In genomic region chr11:125950696-125951645, GRCh38 we compare ENCODE assay signal across 12 cellular contexts. TPM values are rescaled to one million over a fixed set of nuclear protein-coding genes. Genes with fewer than 3 reads are reported as not detected.
DNase-seq lines count a peak whose midpoint lies in the region; ATAC-seq, FAIRE-seq and TF ChIP-seq lines count a peak whose summit lies in the region.
"Had no signal": no experiment of that assay in that cellular context is flagged by ENCODE, and none has a peak within 500 bp of the region (broad histone marks: within the 10 kb centered on the region; RNA-seq: fewer than 3 reads in every experiment).

No MANE protein-coding gene starts in this region.

- peaks cover 0 to 7% (median 0%) of the 10 kb centered on the region in 3 experiments; a peak in 2 of 7 replicates for H3K36me3 Mint-ChIP-seq in H9 (ENCODE audit: insufficient read depth in 1 of 3, low read depth in 3 of 3)

- no TSS peak for BruUV-seq in HepG2 (replicated peaks; lab: Mats Ljungman, UMichigan)

- TF ChIP-seq CTCF in H9 (conservative IDR thresholded peaks at IDR 0.05) (no peak), choroid plexus epithelial cell (conservative IDR thresholded peaks at IDR 0.05; ENCODE audit: low read depth, low read length) (no peak), HepG2 (CRISPR knock-in tag; IDR thresholded peaks at IDR 0.05) (no peak), spleen (IDR thresholded peaks at IDR 0.05 in 8 of 11, conservative IDR thresholded peaks at IDR 0.05 in 3 of 11) (no peak)

- POLR2A ChIA-PET in HepG2 (lab: Yijun Ruan, JAX) = no interaction called here

- CTCF ChIA-PET in HepG2 (lab: Yijun Ruan, JAX; ENCODE audit: low intra/inter-chr PET ratio, low total read pairs) = no interaction called here

- no peak overlapping the region for H3K56ac ChIP-seq in H9 (ENCODE audit: insufficient read length, low read depth, low read length)

- H3K4me1 Mint-ChIP-seq in H9 = peaks cover 8 to 13% of the 10 kb centered on the region in 2 experiments

- H3K79me1 ChIP-seq in H9 (ENCODE audit: insufficient read depth, low read depth, low read length, poor library complexity, severe bottlenecking) = no peaks in the 10 kb centered on the region

- no peak overlapping the region for H3K4me2 ChIP-seq in H9 (ENCODE audit: insufficient read depth, insufficient read length, low read length)
- H3K4me2 ChIP-seq in HepG2 (ENCODE audit: low read depth, low read length) = no peak overlapping the region

- H3K4me3 ChIP-seq in choroid plexus epithelial cell (ENCODE audit: low read depth, low read length) (no peak overlapping the region), HepG2 (replicated peaks in 1 of 3; ENCODE audit: insufficient read depth in 1 of 3, low read depth in 2 of 3, low read length in 3 of 3) (no peak overlapping the region), spleen (peak overlapping the region in 1 of 8 donors; percentile 42)

- H4K8ac ChIP-seq in H9 (replicated peaks; ENCODE audit: insufficient read length, low read depth, low read length) = no peak overlapping the region

- FAIRE-seq in HepG2 (lab: Jason Lieb, UNC) = no peak

- H3K27me3 Mint-ChIP-seq in H9 (ENCODE audit: low read depth) = no peaks in the 10 kb centered on the region; the same call in 1 of the 2 replicates

- H3K27ac Mint-ChIP-seq in H9 = peak overlapping the region; percentile 44 to 76 (median 76); a peak in 5 of 7 replicates

- ATAC-seq in HepG2 (peak; percentile 17), HG03565 (IDR thresholded peaks at IDR 0.05; ENCODE audit: unreplicated experiment) (no peak)
- ATAC-seq: HCT116 had no signal

- no peaks in the 10 kb centered on the region for H3K79me2 ChIP-seq in H9 (ENCODE audit: insufficient read depth, low read length)
- H3K79me2 ChIP-seq in HepG2 (ENCODE audit: insufficient read depth, low read length) = no peaks in the 10 kb centered on the region

- no peak overlapping the region for H2BK12ac ChIP-seq in H9 (ENCODE audit: insufficient read length, low read depth, low read length)

- no peak overlapping the region for H2BK5ac ChIP-seq in H9 (ENCODE audit: insufficient read length, low read length)

- H3K4me1 ChIP-seq in H9 (ENCODE audit: insufficient read depth, low read length) (no peaks in the 10 kb centered on the region), HepG2 (ENCODE audit: insufficient read depth, low read length) (peaks cover 28% of the 10 kb centered on the region), spleen (peaks cover 0 to 4% (median 0%) of the 10 kb centered on the region in 6 donors)

- H3K18ac ChIP-seq in H9 (ENCODE audit: insufficient read length, low read depth, low read length) = no peak overlapping the region

- H3K14ac ChIP-seq in H9 (ENCODE audit: insufficient read depth, low read length) = no peak overlapping the region; the same call in 1 of the 2 replicates

- no peak overlapping the region for H2BK15ac ChIP-seq in H9 (ENCODE audit: low read depth, low read length)

- H4K20me1 ChIP-seq in H9 (ENCODE audit: control insufficient read depth, insufficient read depth, insufficient read length) (no peaks in the 10 kb centered on the region), HepG2 (ENCODE audit: insufficient read depth, low read length) (no peaks in the 10 kb centered on the region)

- H3K9ac ChIP-seq in H9 (ENCODE audit: extremely low read depth, insufficient read length, low read length) (no peak overlapping the region), HepG2 (ENCODE audit: insufficient read depth, low read depth, low read length) (no peak overlapping the region)

- no peak for TF ChIP-seq POLR2A in HepG2 (IDR thresholded peaks at IDR 0.05; ENCODE audit: insufficient read depth in 1 of 2, low read depth in 2 of 2, low read length in 2 of 2)
- no peak for TF ChIP-seq POLR2A in spleen (IDR thresholded peaks at IDR 0.05)

- no peak overlapping the region for H3T11ph ChIP-seq in H9 (ENCODE audit: low read length)

- intact Hi-C loops in HepG2 (cut with micrococcal nuclease; ENCODE audit: unreplicated experiment) = no loop called here
- intact Hi-C loops in spleen (cut with DNase I; ENCODE audit: low total_unique reads) = no loop called here

- no peaks in the 10 kb centered on the region for H3K9me3 Mint-ChIP-seq in H9

- H3K4ac ChIP-seq in H9 (ENCODE audit: low read depth, low read length) = no peak overlapping the region

- DNase-seq in H9 (no peak), choroid plexus epithelial cell (ENCODE audit: low read depth) (peak; percentile 9), HepG2 (ENCODE audit: low spot score) (no peak), spleen (peak; percentile 64), NCI-H2227 (lab: John Stamatoyannopoulos, UW; ENCODE audit: unreplicated experiment) (no peak), NCI-H774 (lab: John Stamatoyannopoulos, UW) (no peak)
- no peak for DNase-seq in activated CD4-positive, alpha-beta T cell treated with anti-CD3 and anti-CD28 coated beads, Interleukin-2, amount 50 U/mL, for 1 hour
- DNase-seq: KBM-7, NCI-H2029 had no signal

- H3K4me3 Mint-ChIP-seq in H9 = peak overlapping the region in 1 of 2 experiments; percentile 4; a peak in 1 of 5 replicates

- no peak overlapping the region for H2BK20ac ChIP-seq in H9 (ENCODE audit: low read depth, low read length, poor library complexity, severe bottlenecking)

- H2AFZ ChIP-seq in H9 (ENCODE audit: low read length) (no peak overlapping the region), HepG2 (ENCODE audit: low read length) (no peak overlapping the region)

- TF ChIP-seq RAD21 in HepG2 (CRISPR knock-in tag; IDR thresholded peaks at IDR 0.05) = no peak

- in situ Hi-C loops in HepG2 (cut with HindIII; ENCODE audit: extremely low pct_ligation_motif_present, low pct_unique_long_range_greater_than_20kb) = no loop called here

- H3K27ac ChIP-seq in H9 (ENCODE audit: insufficient read length, low read depth, low read length) (no peak overlapping the region), HepG2 (ENCODE audit: extremely low read length, insufficient read depth, low read length) (no peak overlapping the region), spleen (peak overlapping the region in 4 of 8 donors; percentile 18 to 63 (median 47))

- H3K27me3 ChIP-seq in H9 (ENCODE audit: insufficient read depth, low read length) = no peaks in the 10 kb centered on the region
- no peaks in the 10 kb centered on the region; a peak in 1 of 5 replicates for H3K27me3 ChIP-seq in HepG2 (ENCODE audit: control insufficient read depth in 1 of 2, insufficient read depth in 2 of 2, low read length in 2 of 2)
- peaks cover 0 to 27% (median 0%) of the 10 kb centered on the region in 7 donors for H3K27me3 ChIP-seq in spleen (replicated peaks in 1 of 7)

- TF ChIP-seq EP300 in HepG2 (IDR thresholded peaks at IDR 0.05; ENCODE audit: low read depth in 2 of 2, low read length in 2 of 2) (no peak), HepG2 (CRISPR knock-in tag; IDR thresholded peaks at IDR 0.05; ENCODE audit: borderline replicate concordance) (no peak)

- H3K9me3 ChIP-seq in H9 (ENCODE audit: control insufficient read depth, low read depth, low read length) (no peaks in the 10 kb centered on the region), HepG2 (ENCODE audit: low read length) (no peaks in the 10 kb centered on the region), spleen (no peaks in the 10 kb centered on the region)

- no peak overlapping the region for H4K5ac ChIP-seq in H9 (ENCODE audit: insufficient read length, low read depth, low read length)

- H3K23me2 ChIP-seq in H9 (ENCODE audit: insufficient read length, low read depth, low read length, poor library complexity, severe bottlenecking) = no peaks in the 10 kb centered on the region

- no peak overlapping the region for H2AK5ac ChIP-seq in H9 (ENCODE audit: insufficient read length, low read length)

- H3K36me3 ChIP-seq in HepG2 (replicated peaks in 1 of 2; ENCODE audit: control insufficient read depth in 1 of 2, insufficient read depth in 2 of 2, low read length in 2 of 2) = 0 out of 5 replicates have a peak, but pooled peaks cover 0 to under 1% of the 10 kb centered on the region in 2 experiments
- no peaks in the 10 kb centered on the region for H3K36me3 ChIP-seq in spleen

- no CpG with 5 or more reads among the region's 15 CpGs for WGBS in H9 (ENCODE audit: extremely low coverage, insufficient read length, low lambda C conversion rate)
- WGBS in HepG2 (ENCODE audit: low lambda C conversion rate) = 88% methylated on average over 7 of the region's 15 CpGs
- 74 to 86% (median 78%) methylated on average over 9 to 15 of the region's 15 CpGs for WGBS in spleen, 5 donors

- no peak overlapping the region for H2BK120ac ChIP-seq in H9 (ENCODE audit: low read depth, low read length, poor library complexity, severe bottlenecking)

- no peak overlapping the region for H3K23ac ChIP-seq in H9 (ENCODE audit: insufficient read length, low read depth, low read length)

- no peak overlapping the region for H4K91ac ChIP-seq in H9 (ENCODE audit: insufficient read length, low read depth, low read length)

RNA-seq across cellular contexts. Expression of gene VSIG10L2, which starts 5.1 kb away (rescaled TPM):
- total RNA-seq in H9 (2021) = not detected in 2 replicates
- total RNA-seq in HepG2 (2016; rRNA removed; fragmentation: Illumina TruSeq; extraction: Trizol) = not detected in 2 replicates
- not detected in 2 replicates for total RNA-seq in HepG2 (2016; cell fraction: cytosol; rRNA removed; fragmentation: Illumina TruSeq; extraction: Trizol; ENCODE audit: low read depth)
- total RNA-seq in HepG2 (2016; cell fraction: insoluble cytoplasmic fraction; rRNA removed; fragmentation: Illumina TruSeq; extraction: Trizol) = 0.04 TPM in 1 of 2 replicates, not detected in the other
- total RNA-seq in HepG2 (2016; cell fraction: membrane; rRNA removed; fragmentation: Illumina TruSeq; extraction: Trizol) = not detected in 2 replicates
- not detected in 2 replicates for total RNA-seq in HepG2 (2016; cell fraction: nucleus; rRNA removed; fragmentation: Illumina TruSeq; extraction: Trizol)
- polyA plus RNA-seq in HepG2 (2011; rRNA removed) = 0.13 and 0.21 TPM in 2 replicates
- 0.04 and 0.05 TPM in 2 replicates for polyA plus RNA-seq in HepG2 (2011; cell fraction: cytosol; rRNA removed)
- polyA plus RNA-seq in HepG2 (2011; cell fraction: nucleus; rRNA removed) = 0.16 and 0.27 TPM in 2 replicates
- 0.07 TPM in 1 of 2 replicates, not detected in the other for polyA plus RNA-seq in HepG2 (2012)
- polyA plus RNA-seq in HepG2 (2016; cell fraction: cytosol; fragmentation: Illumina TruSeq; extraction: Trizol; ENCODE audit: low read depth) = not detected in 2 replicates
- not detected in 2 replicates for polyA plus RNA-seq in HepG2 (2016; cell fraction: insoluble cytoplasmic fraction; fragmentation: Illumina TruSeq; extraction: Trizol; ENCODE audit: low read depth)
- polyA plus RNA-seq in HepG2 (2016; cell fraction: membrane; fragmentation: Illumina TruSeq; extraction: Trizol; ENCODE audit: low read depth) = not detected in 2 replicates
- polyA plus RNA-seq in HepG2 (2016; cell fraction: nucleus; fragmentation: Illumina TruSeq; extraction: Trizol; ENCODE audit: insufficient read depth, low read depth) = not detected in 2 replicates
- 0.04 TPM in 1 of 2 replicates, not detected in the other for polyA minus RNA-seq in HepG2 (2011; rRNA and poly(A)+ RNA removed; ENCODE audit: low replicate concordance)
- not detected in 2 replicates for polyA minus RNA-seq in HepG2 (2011; cell fraction: cytosol; rRNA and poly(A)+ RNA removed)
- 0.13 TPM in 1 of 2 replicates, not detected in the other for polyA minus RNA-seq in HepG2 (2011; cell fraction: nucleus; rRNA and poly(A)+ RNA removed)
- total RNA-seq in spleen = 1 to 10 TPM in 6 of 7 donors, not detected in 1; 1.8 to 7.1 (median 3.0) TPM
- 1 to 10 TPM; 1.2 to 3.6 (median 3.1) TPM for polyA plus RNA-seq in spleen
- total RNA-seq: kidney epithelial cell had no signal

RNA-seq across cellular contexts. Expression of gene DDX25, which starts 46.7 kb away (rescaled TPM):
- total RNA-seq in H9 (2021) (6.9 and 7.4 TPM in 2 replicates), HepG2 (2016; rRNA removed; fragmentation: Illumina TruSeq; extraction: Trizol) (0.11 and 0.29 TPM in 2 replicates), spleen (1 to 10 TPM in 2 of 7 donors, under 1 TPM in 3, not detected in 2; 0.33 to 1.8 (median 0.85) TPM)
- 0.71 TPM in 2 replicates for total RNA-seq in HepG2 (2016; cell fraction: cytosol; rRNA removed; fragmentation: Illumina TruSeq; extraction: Trizol; ENCODE audit: low read depth)
- 0.24 TPM in 1 of 2 replicates, not detected in the other for total RNA-seq in HepG2 (2016; cell fraction: insoluble cytoplasmic fraction; rRNA removed; fragmentation: Illumina TruSeq; extraction: Trizol)
- 0.37 and 0.38 TPM in 2 replicates for total RNA-seq in HepG2 (2016; cell fraction: membrane; rRNA removed; fragmentation: Illumina TruSeq; extraction: Trizol)
- total RNA-seq in HepG2 (2016; cell fraction: nucleus; rRNA removed; fragmentation: Illumina TruSeq; extraction: Trizol) = not detected in 2 replicates
- polyA plus RNA-seq in HepG2 (2011; rRNA removed) (0.13 and 0.17 TPM in 2 replicates), spleen (under 1 TPM; 0.11 to 0.24 (median 0.22) TPM)
- polyA plus RNA-seq in HepG2 (2011; cell fraction: cytosol; rRNA removed) = 0.09 and 0.12 TPM in 2 replicates
- 0.14 and 0.24 TPM in 2 replicates for polyA plus RNA-seq in HepG2 (2011; cell fraction: nucleus; rRNA removed)
- polyA plus RNA-seq in HepG2 (2012) = 0.17 and 0.40 TPM in 2 replicates
- polyA plus RNA-seq in HepG2 (2016; cell fraction: cytosol; fragmentation: Illumina TruSeq; extraction: Trizol; ENCODE audit: low read depth) = 0.60 and 0.75 TPM in 2 replicates
- 0.40 and 0.72 TPM in 2 replicates for polyA plus RNA-seq in HepG2 (2016; cell fraction: insoluble cytoplasmic fraction; fragmentation: Illumina TruSeq; extraction: Trizol; ENCODE audit: low read depth)
- polyA plus RNA-seq in HepG2 (2016; cell fraction: membrane; fragmentation: Illumina TruSeq; extraction: Trizol; ENCODE audit: low read depth) = 0.23 and 0.99 TPM in 2 replicates
- polyA plus RNA-seq in HepG2 (2016; cell fraction: nucleus; fragmentation: Illumina TruSeq; extraction: Trizol; ENCODE audit: insufficient read depth, low read depth) = 0.93 TPM in 1 of 2 replicates, not detected in the other
- 0.04 TPM in 1 of 2 replicates, not detected in the other for polyA minus RNA-seq in HepG2 (2011; rRNA and poly(A)+ RNA removed; ENCODE audit: low replicate concordance)
- not detected in 2 replicates for polyA minus RNA-seq in HepG2 (2011; cell fraction: cytosol; rRNA and poly(A)+ RNA removed)
- 0.13 and 0.50 TPM in 2 replicates for polyA minus RNA-seq in HepG2 (2011; cell fraction: nucleus; rRNA and poly(A)+ RNA removed)

RNA-seq across cellular contexts. Expression of gene PUS3, which starts 48.0 kb away (rescaled TPM):
- total RNA-seq in H9 (2021) (20.0 and 26.9 TPM in 2 replicates), HepG2 (2016; rRNA removed; fragmentation: Illumina TruSeq; extraction: Trizol) (18.2 and 22.9 TPM in 2 replicates), spleen (10 to 100 TPM in 5 of 7 donors, 1 to 10 TPM in 2; 7.7 to 12.7 (median 11.9) TPM)
- total RNA-seq in HepG2 (2016; cell fraction: cytosol; rRNA removed; fragmentation: Illumina TruSeq; extraction: Trizol; ENCODE audit: low read depth) = 5.5 and 5.9 TPM in 2 replicates
- total RNA-seq in HepG2 (2016; cell fraction: insoluble cytoplasmic fraction; rRNA removed; fragmentation: Illumina TruSeq; extraction: Trizol) = 16.9 and 22.4 TPM in 2 replicates
- 9.5 and 12.0 TPM in 2 replicates for total RNA-seq in HepG2 (2016; cell fraction: membrane; rRNA removed; fragmentation: Illumina TruSeq; extraction: Trizol)
- 9.6 and 10.8 TPM in 2 replicates for total RNA-seq in HepG2 (2016; cell fraction: nucleus; rRNA removed; fragmentation: Illumina TruSeq; extraction: Trizol)
- polyA plus RNA-seq in HepG2 (2011; rRNA removed) (4.7 and 6.0 TPM in 2 replicates), spleen (10 to 100 TPM in 2 of 3 donors, 1 to 10 TPM in 1; 8.9 to 11.4 (median 10.8) TPM)
- 4.2 and 6.7 TPM in 2 replicates for polyA plus RNA-seq in HepG2 (2011; cell fraction: cytosol; rRNA removed)
- 1.8 and 2.4 TPM in 2 replicates for polyA plus RNA-seq in HepG2 (2011; cell fraction: nucleus; rRNA removed)
- 13.1 and 13.6 TPM in 2 replicates for polyA plus RNA-seq in HepG2 (2012)
- polyA plus RNA-seq in HepG2 (2016; cell fraction: cytosol; fragmentation: Illumina TruSeq; extraction: Trizol; ENCODE audit: low read depth) = 4.8 and 5.5 TPM in 2 replicates
- polyA plus RNA-seq in HepG2 (2016; cell fraction: insoluble cytoplasmic fraction; fragmentation: Illumina TruSeq; extraction: Trizol; ENCODE audit: low read depth) = 21.1 and 26.9 TPM in 2 replicates
- polyA plus RNA-seq in HepG2 (2016; cell fraction: membrane; fragmentation: Illumina TruSeq; extraction: Trizol; ENCODE audit: low read depth) = 6.2 and 11.5 TPM in 2 replicates
- polyA plus RNA-seq in HepG2 (2016; cell fraction: nucleus; fragmentation: Illumina TruSeq; extraction: Trizol; ENCODE audit: insufficient read depth, low read depth) = 15.5 and 21.5 TPM in 2 replicates
- polyA minus RNA-seq in HepG2 (2011; rRNA and poly(A)+ RNA removed; ENCODE audit: low replicate concordance) = 4.6 and 6.9 TPM in 2 replicates
- 8.4 and 9.7 TPM in 2 replicates for polyA minus RNA-seq in HepG2 (2011; cell fraction: cytosol; rRNA and poly(A)+ RNA removed)
- polyA minus RNA-seq in HepG2 (2011; cell fraction: nucleus; rRNA and poly(A)+ RNA removed) = 4.8 and 6.1 TPM in 2 replicates

Comparison
In these comparisons a context has a peak if more than half of its experiments do, and no peak if none do; other contexts are left out.
1. DNase-seq: peak in choroid plexus epithelial cell (single experiment) and spleen (single experiment); none in H9 (single experiment), HepG2 (single experiment), NCI-H2227 (single experiment), NCI-H774 (single experiment) and activated CD4-positive, alpha-beta T cell treated with anti-CD3 and anti-CD28 coated beads, Interleukin-2, amount 50 U/mL, for 1 hour (single experiment).